In genomic region chr3:46629571-46630517, GRCh38 we compare ENCODE assay signal across 8 cellular contexts. TPM values are rescaled to one million over a fixed set of nuclear protein-coding genes. Genes with fewer than 3 reads are reported as not detected.
DNase-seq lines count a peak whose midpoint lies in the region; ATAC-seq and TF ChIP-seq lines count a peak whose summit lies in the region.

No MANE protein-coding gene starts in this region.

- TF ChIP-seq CTCF in CD4-positive, alpha-beta T cell (IDR thresholded peaks at IDR 0.05) = peak; percentile 100
- TF ChIP-seq CTCF in LNCaP clone FGC (IDR thresholded peaks at IDR 0.05; ENCODE audit: control insufficient read depth, extremely low read depth, insufficient read depth) (peak; percentile 94), left ventricle myocardium inferior (IDR thresholded peaks at IDR 0.05; ENCODE audit: borderline replicate concordance) (peak; percentile 99), prostate gland (IDR thresholded peaks at IDR 0.05) (peak; percentile 71 to 96 (median 82)), upper lobe of left lung (IDR thresholded peaks at IDR 0.05) (peak; percentile 96 to 99 (median 98))

- H3K27me3 Mint-ChIP-seq in CD4-positive, alpha-beta T cell = peaks cover 3% of the 10 kb centered on the region

- H3K36me3 Mint-ChIP-seq in CD4-positive, alpha-beta T cell (ENCODE audit: low read depth) = no peaks in the 10 kb centered on the region

- WGBS in prostate gland = 9% methylated on average over 35 of the region's 35 CpGs
- 4 to 11% methylated on average over 11 to 35 of the region's 35 CpGs for WGBS in upper lobe of left lung, 2 donors

- no peaks in the 10 kb centered on the region for H3K9me3 Mint-ChIP-seq in CD4-positive, alpha-beta T cell

- H3K27me3 ChIP-seq in CD4-positive, alpha-beta T cell (ENCODE audit: control insufficient read depth, insufficient read depth, low read length) = no peaks in the 10 kb centered on the region
- H3K27me3 ChIP-seq in left ventricle myocardium inferior (ENCODE audit: low read depth) (no peaks in the 10 kb centered on the region), prostate gland (replicated peaks; ENCODE audit: insufficient read depth) (no peaks in the 10 kb centered on the region), upper lobe of left lung (no peaks in the 10 kb centered on the region)

- H3K9me3 ChIP-seq in CD4-positive, alpha-beta T cell (ENCODE audit: control insufficient read depth, low read length) = no peaks in the 10 kb centered on the region
- H3K9me3 ChIP-seq in left ventricle myocardium inferior (replicated peaks) = no peaks in the 10 kb centered on the region
- H3K9me3 ChIP-seq in prostate gland = no peaks in the 10 kb centered on the region
- H3K9me3 ChIP-seq in upper lobe of left lung = no peaks in the 10 kb centered on the region

- H3K4me3 ChIP-seq in LNCaP clone FGC (ENCODE audit: low read depth, low read length) (no peak overlapping the region), left ventricle myocardium inferior (peak overlapping the region; percentile 52), prostate gland (no peak overlapping the region), upper lobe of left lung (peak overlapping the region in 3 of 4 donors; percentile 18 to 33 (median 29))

- POLR2A ChIA-PET in CD4-positive, alpha-beta T cell (lab: Charles Lee) = interaction anchor here (1.9 to 2.5 kb wide), 3 partner anchors 63 to 140 kb away, joined by 5 to 24 read pairs (median 14); no protein-coding TSS in a partner anchor

- peaks cover 34% of the 10 kb centered on the region for H3K4me1 Mint-ChIP-seq in CD4-positive, alpha-beta T cell (ENCODE audit: low read depth)

- peak; percentile 95 for ATAC-seq in CD4-positive, alpha-beta T cell (ENCODE audit: poor library complexity)
- ATAC-seq in GM21515 (IDR thresholded peaks at IDR 0.05; ENCODE audit: unreplicated experiment) = peak; percentile 89
- peak; percentile 93 to 95 for ATAC-seq in upper lobe of left lung (ENCODE audit: low FRiP score in 2 of 2)

- H3K4me1 ChIP-seq in left ventricle myocardium inferior = peaks cover 24% of the 10 kb centered on the region
- H3K4me1 ChIP-seq in prostate gland (replicated peaks) = no peaks in the 10 kb centered on the region
- peaks cover 10 to 19% (median 12%) of the 10 kb centered on the region in 4 donors for H3K4me1 ChIP-seq in upper lobe of left lung

- intact Hi-C loops in CD4-positive, alpha-beta T cell (cut with DNase I, micrococcal nuclease) = loop anchor here (1.0 to 5.0 kb wide), 3 partner anchors 68 to 142 kb away; no protein-coding TSS in a partner anchor
- intact Hi-C loops in left ventricle myocardium inferior (cut with micrococcal nuclease) = loop anchor here (2.0 kb wide), 1 partner anchor 141 kb away; no protein-coding TSS in a partner anchor
- intact Hi-C loops in prostate gland (cut with DNase I) = loop anchor here (2.0 to 5.0 kb wide), 2 partner anchors 63 to 141 kb away; partner anchors contain the start of gene LRRC2

- DNase-seq in CD4-positive, alpha-beta T cell = peak; percentile 65 to 80 (median 74)
- DNase-seq in LNCaP clone FGC (ENCODE audit: low read depth) (no peak), T-helper 1 cell (peak; percentile 44 to 77 (median 65)), amniotic stem cell (lab: John Stamatoyannopoulos, UW) (peak; percentile 36), left ventricle myocardium inferior (peak; percentile 84), prostate gland (ENCODE audit: low spot score) (peak; percentile 57), upper lobe of left lung (peak; percentile 78 to 94)

- no peak for TF ChIP-seq EP300 in upper lobe of left lung (IDR thresholded peaks at IDR 0.05)

- TF ChIP-seq POLR2A in prostate gland (IDR thresholded peaks at IDR 0.05) (no peak), upper lobe of left lung (IDR thresholded peaks at IDR 0.05) (no peak)

- H3K4me3 Mint-ChIP-seq in CD4-positive, alpha-beta T cell = peak overlapping the region; percentile 76

- no peaks in the 10 kb centered on the region for H3K36me3 ChIP-seq in left ventricle myocardium inferior
- no peaks in the 10 kb centered on the region for H3K36me3 ChIP-seq in prostate gland
- H3K36me3 ChIP-seq in upper lobe of left lung = no peaks in the 10 kb centered on the region

- H3K27ac ChIP-seq in CD4-positive, alpha-beta T cell (ENCODE audit: low read depth, low read length) = peak overlapping the region; percentile 10
- peak overlapping the region; percentile 76 for H3K27ac ChIP-seq in left ventricle myocardium inferior (replicated peaks)
- H3K27ac ChIP-seq in prostate gland = peak overlapping the region in 1 of 2 donors; percentile 49
- peak overlapping the region; percentile 23 to 76 (median 60) for H3K27ac ChIP-seq in upper lobe of left lung

- CTCF ChIA-PET in CD4-positive, alpha-beta T cell (lab: Charles Lee) = interaction anchor here (0.6 to 6.0 kb wide), 23 partner anchors 9 to 636 kb away, joined by 3 to 122 read pairs (median 4); partner anchors contain the start of gene RTP3

- H3K27ac Mint-ChIP-seq in CD4-positive, alpha-beta T cell = peak overlapping the region; percentile 89

RNA-seq across cellular contexts. Expression of gene FAM240A, which starts 17.5 kb away (rescaled TPM):
- total RNA-seq in CD4-positive, alpha-beta T cell = not detected
- total RNA-seq in left ventricle myocardium inferior = not detected
- total RNA-seq in prostate gland = under 1 TPM in 1 of 2 donors, not detected in 1; 0.32 TPM
- not detected for total RNA-seq in upper lobe of left lung

Comparison
In these comparisons a context has a peak if more than half of its experiments do, and no peak if none do; other contexts are left out.
1. H3K4me3 ChIP-seq: peak in left ventricle myocardium inferior (single experiment) and upper lobe of left lung (3 of 4); none in LNCaP clone FGC (single experiment) and prostate gland (0 of 2).
2. Peak in every context shown above with its lines, with median percentiles within 50 percentile points of each other: ATAC-seq and CTCF ChIP-seq.